8 cellular contexts compared by ENCODE assay signal in genomic region chr16:81746566-81746965, GRCh38. TPM values are rescaled to one million over a fixed set of nuclear protein-coding genes. Genes with fewer than 3 reads are reported as not detected.
DNase-seq lines count a peak whose midpoint lies in the region; ATAC-seq and TF ChIP-seq lines count a peak whose summit lies in the region.

No MANE protein-coding gene starts in this region.

- H3K4me3 Mint-ChIP-seq in natural killer cell, result peak overlapping the region; percentile 83

- H3K4me3 ChIP-seq in BLaER1 treated with 17β-estradiol and CSF1 and Interleukin-3, amounts not matched to agents 10 nM and 100 nM, result peak overlapping the region in 9 of 10 experiments; percentile 25 to 68 (median 53); a peak in 16 of 20 replicates
- H3K4me3 ChIP-seq in Jurkat, Clone E6-1 (ENCODE audit: low read length), result peak overlapping the region; percentile 47
- H3K4me3 ChIP-seq in colonic mucosa, result peak overlapping the region; percentile 23
- H3K4me3 ChIP-seq in mucosa of descending colon, result no peak overlapping the region

- no peaks in the 10 kb centered on the region for H3K9me3 ChIP-seq in BLaER1 treated with 17β-estradiol and CSF1 and Interleukin-3, amounts not matched to agents 10 nM and 100 nM (replicated peaks in 1 of 11)
- no peaks in the 10 kb centered on the region for H3K9me3 ChIP-seq in colonic mucosa
- no peaks in the 10 kb centered on the region for H3K9me3 ChIP-seq in mucosa of descending colon

- H3K4me1 Mint-ChIP-seq in natural killer cell, result peaks cover 11 to 16% of the 10 kb centered on the region in 2 donors

- no peaks in the 10 kb centered on the region for H4K20me1 ChIP-seq in BLaER1 treated with 17β-estradiol and CSF1 and Interleukin-3, amounts not matched to agents 10 nM and 100 nM

- intact Hi-C loops in colonic mucosa (cut with DNase I) (no loop called here), natural killer cell (cut with micrococcal nuclease) (no loop called here), mucosa of descending colon (cut with DNase I, micrococcal nuclease) (no loop called here)

- no peaks in the 10 kb centered on the region for H3K9me3 Mint-ChIP-seq in natural killer cell

- H3K36me3 ChIP-seq in BLaER1 treated with 17β-estradiol and CSF1 and Interleukin-3, amounts not matched to agents 10 nM and 100 nM, result no peaks in the 10 kb centered on the region
- no peaks in the 10 kb centered on the region for H3K36me3 ChIP-seq in colonic mucosa
- H3K36me3 ChIP-seq in mucosa of descending colon (ENCODE audit: low read depth), result no peaks in the 10 kb centered on the region

- ATAC-seq in natural killer cell (no peak), mucosa of descending colon (no peak), GM21390 (IDR thresholded peaks at IDR 0.05; ENCODE audit: unreplicated experiment) (no peak)

- H3K27me3 Mint-ChIP-seq in natural killer cell (ENCODE audit: low read depth in 2 of 2), result no peaks in the 10 kb centered on the region

- DNase-seq in Jurkat, Clone E6-1 (ENCODE audit: low read depth, low spot score), result no peak
- DNase-seq in colonic mucosa (no peak), natural killer cell (no peak), NK-92 (lab: John Stamatoyannopoulos, UW; ENCODE audit: unreplicated experiment) (no peak), mucosa of descending colon (no peak), GF-D8 (lab: John Stamatoyannopoulos, UW) (no peak)

- H3K27ac ChIP-seq in BLaER1 treated with 17β-estradiol and CSF1 and Interleukin-3, amounts not matched to agents 10 nM and 100 nM, result peak overlapping the region in 8 of 11 experiments; percentile 38 to 70 (median 57); a peak in 8 of 22 replicates
- no peak overlapping the region for H3K27ac ChIP-seq in colonic mucosa

- peaks cover 40 to 55% (median 44%) of the 10 kb centered on the region in 10 experiments for H3K4me1 ChIP-seq in BLaER1 treated with 17β-estradiol and CSF1 and Interleukin-3, amounts not matched to agents 10 nM and 100 nM
- H3K4me1 ChIP-seq in colonic mucosa, result no peaks in the 10 kb centered on the region
- H3K4me1 ChIP-seq in mucosa of descending colon (ENCODE audit: low read depth), result no peaks in the 10 kb centered on the region

- H3K36me3 Mint-ChIP-seq in natural killer cell, result no peaks in the 10 kb centered on the region

- H3K9ac ChIP-seq in BLaER1 treated with 17β-estradiol and CSF1 and Interleukin-3, amounts not matched to agents 10 nM and 100 nM, result peak overlapping the region in 4 of 11 experiments; percentile 37 to 54 (median 52); a peak in 5 of 22 replicates
- H3K9ac ChIP-seq in colonic mucosa (ENCODE audit: low read depth in 2 of 2, low read length in 2 of 2), result no peak overlapping the region

- no peaks in the 10 kb centered on the region for H3K27me3 ChIP-seq in BLaER1 treated with 17β-estradiol and CSF1 and Interleukin-3, amounts not matched to agents 10 nM and 100 nM
- H3K27me3 ChIP-seq in colonic mucosa, result no peaks in the 10 kb centered on the region

- H3K4me2 ChIP-seq in BLaER1 treated with 17β-estradiol and CSF1 and Interleukin-3, amounts not matched to agents 10 nM and 100 nM, result peak overlapping the region; percentile 64 to 93 (median 87)

- TF ChIP-seq CTCF in colonic mucosa (IDR thresholded peaks at IDR 0.05), result no peak
- no peak for TF ChIP-seq CTCF in natural killer cell (IDR thresholded peaks at IDR 0.05)
- no peak for TF ChIP-seq CTCF in mucosa of descending colon (IDR thresholded peaks at IDR 0.05)

- H3K27ac Mint-ChIP-seq in natural killer cell, result peak overlapping the region; percentile 68 to 88

RNA-seq across cellular contexts. Expression of gene PLCG2, which starts 32.5 kb away (rescaled TPM):
- 21.3 TPM for polyA plus RNA-seq in Jurkat, Clone E6-1 (2012; ENCODE audit: insufficient read depth, insufficient read length)
- total RNA-seq in colonic mucosa, result 1 to 10 TPM; 9.1 to 9.6 TPM
- total RNA-seq in natural killer cell, result 100 to 1,000 TPM; 250 to 298 (median 285) TPM
- 10 to 100 TPM; 14.7 to 19.5 (median 15.0) TPM for total RNA-seq in mucosa of descending colon

Comparison
In these comparisons a context has a peak if more than half of its experiments do, and no peak if none do; other contexts are left out.
1. RNA of gene PLCG2, which starts 32.5 kb away (total RNA-seq): 250 to 298 TPM in natural killer cell; 14.7 to 19.5 TPM in mucosa of descending colon and 9.1 to 9.6 TPM in colonic mucosa; every median in the first group is over 10 times any median in the second.